1 cellular context compared by ENCODE assay signal in genomic region chr5:131373265-131373664, GRCh38.
TF ChIP-seq lines count a peak whose summit lies in the region.

No MANE protein-coding gene starts in this region.

TF ChIP-seq in K562, 482 proteins besides CTCF, POLR2A, EP300 and RAD21 (continued from another document):
- TF ChIP-seq ARID4B (CRISPR knock-in tag; IDR thresholded peaks at IDR 0.05), result no peak
- no peak for TF ChIP-seq MAFF (IDR thresholded peaks at IDR 0.05; ENCODE audit: low read length)
- TF ChIP-seq MAZ (CRISPR knock-in tag; conservative IDR thresholded peaks at IDR 0.05 in 1 of 2, IDR thresholded peaks at IDR 0.05 in 1 of 2), result no peak
- TF ChIP-seq CC2D1A (IDR thresholded peaks at IDR 0.05), result peak; percentile 79; the same call in 1 of the 2 replicates
- TF ChIP-seq ARNT (IDR thresholded peaks at IDR 0.05), result peak; percentile 61 to 99; a peak in 2 of 4 replicates
- TF ChIP-seq SMARCA4 (IDR thresholded peaks at IDR 0.05), result peak; percentile 81
- TF ChIP-seq FIP1L1 (IDR thresholded peaks at IDR 0.05; ENCODE audit: low read depth, low read length, poor library complexity, severe bottlenecking), result no peak
- TF ChIP-seq ZSCAN29 (IDR thresholded peaks at IDR 0.05), result 0 out of 2 replicates have a peak, but pooled peaks have one; percentile 25
- TF ChIP-seq TRIM24 (IDR thresholded peaks at IDR 0.05), result peak; percentile 46 to 73; a peak in 1 of 4 replicates
